18 cellular contexts compared by ENCODE assay signal in the genomic region with DNA sequence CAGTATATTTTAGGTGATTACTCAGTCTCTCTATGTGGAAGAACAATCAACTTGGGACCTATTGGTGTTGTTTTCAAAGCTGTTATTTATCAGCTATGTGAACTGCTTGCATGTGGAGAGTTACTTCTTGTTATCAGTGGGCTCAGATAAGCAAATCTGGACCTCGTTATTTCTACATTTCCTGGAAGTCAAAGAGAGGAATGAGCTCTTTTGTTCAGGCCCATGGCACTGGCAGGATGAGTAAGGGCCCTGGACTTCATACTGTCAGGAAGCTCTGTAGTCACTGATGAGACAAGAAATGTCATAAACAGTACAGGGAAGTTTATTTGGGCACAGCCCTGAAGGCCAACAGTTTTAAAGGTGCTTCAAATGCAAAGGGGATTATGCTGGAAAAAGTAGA.
DNase-seq lines count a peak whose midpoint lies in the region; ATAC-seq and TF ChIP-seq lines count a peak whose summit lies in the region.
"Had no signal": no experiment of that assay in that cellular context is flagged by ENCODE, and none has a peak within 500 bp of the region (broad histone marks: within the 10 kb centered on the region; RNA-seq: fewer than 3 reads in every experiment).

No MANE protein-coding gene starts in this region.

- no peaks in the 10 kb centered on the region for H3K36me3 ChIP-seq in GM23338 (ENCODE audit: insufficient read depth)
- no peaks in the 10 kb centered on the region for H3K36me3 ChIP-seq in endodermal cell (ENCODE audit: control insufficient read depth, insufficient read depth, low read length)
- no peaks in the 10 kb centered on the region for H3K36me3 ChIP-seq in neural progenitor cell
- H3K36me3 ChIP-seq: Peyer's patch had no signal

- H3K9me3 ChIP-seq in endodermal cell (ENCODE audit: control insufficient read depth, low read length) (no peaks in the 10 kb centered on the region), neural progenitor cell (ENCODE audit: low read depth) (no peaks in the 10 kb centered on the region)
- H3K9me3 ChIP-seq: Peyer's patch, psoas muscle had no signal

- no peaks in the 10 kb centered on the region for H3K27me3 Mint-ChIP-seq in GM23338 (ENCODE audit: insufficient read depth, low read depth, poor library complexity)
- no peaks in the 10 kb centered on the region for H3K27me3 Mint-ChIP-seq in endodermal cell (ENCODE audit: insufficient read depth)
- H3K27me3 Mint-ChIP-seq in neural progenitor cell (ENCODE audit: insufficient read depth, low read depth), result peaks cover 5% of the 10 kb centered on the region
- H3K27me3 Mint-ChIP-seq: naive B cell; stimulated activated naive CD8-positive, alpha-beta T cell treated with anti-CD3 and anti-CD28 coated beads, Interleukin-15, amount 100 ng/mL, for 72 hours had no signal

- H3K9me2 ChIP-seq in GM23338 (ENCODE audit: insufficient read depth), result peaks cover 8% of the 10 kb centered on the region; the same call in 1 of the 2 replicates

- H3K4me2 ChIP-seq in GM23338 (no peak overlapping the region), neural progenitor cell (no peak overlapping the region)

- no peak overlapping the region for H3K4me3 ChIP-seq in GM23338
- H3K4me3 ChIP-seq in endodermal cell (ENCODE audit: low read length), result no peak overlapping the region
- H3K4me3 ChIP-seq in neural progenitor cell, result no peak overlapping the region
- H3K4me3 ChIP-seq in foreskin fibroblast (ENCODE audit: low read depth in 1 of 2, low read length in 2 of 2), result no peak overlapping the region
- H3K4me3 ChIP-seq: Peyer's patch, psoas muscle had no signal

- 16 to 30% methylated on average over 1 of the region's 1 CpG for WGBS in endodermal cell (ENCODE audit: insufficient coverage in 1 of 2, insufficient read length in 1 of 2), 2 experiments

- H4K20me1 ChIP-seq in GM23338 (replicated peaks; ENCODE audit: insufficient read depth), result no peaks in the 10 kb centered on the region; the same call in 1 of the 2 replicates
- no peaks in the 10 kb centered on the region for H4K20me1 ChIP-seq in neural progenitor cell (ENCODE audit: low read depth)

- peak overlapping the region; percentile 8; the same call in 1 of the 2 replicates for H2AFZ ChIP-seq in GM23338
- H2AFZ ChIP-seq in neural progenitor cell (replicated peaks), result no peak overlapping the region

- no peak overlapping the region for H3K27ac ChIP-seq in GM23338 (ENCODE audit: low read depth)
- no peak overlapping the region for H3K27ac ChIP-seq in endodermal cell (ENCODE audit: low read depth, low read length)
- no peak overlapping the region for H3K27ac ChIP-seq in neural progenitor cell
- H3K27ac ChIP-seq: Peyer's patch, psoas muscle had no signal

- no peak for DNase-seq in GM23338 (ENCODE audit: low spot score)
- peak; percentile 70 for DNase-seq in RPMI7951 (ENCODE audit: low read depth)
- peak; percentile 61 for DNase-seq in endodermal cell
- DNase-seq in neural progenitor cell (ENCODE audit: low spot score), result peak; percentile 30
- DNase-seq in NAMALWA (ENCODE audit: low spot score), result no peak
- no peak for DNase-seq in DMS153 (lab: John Stamatoyannopoulos, UW)
- DNase-seq in foreskin fibroblast, result no peak
- DNase-seq: activated CD4-positive, CD25-positive, alpha-beta regulatory T cell; cortex of kidney; naive B cell; NCI-H2029; NCI-H526 treated with DMSO at 0.1 percent for 48 hours; Peyer's patch; psoas muscle; stimulated activated CD4-positive, alpha-beta T cell treated with anti-CD3 and anti-CD28 coated beads, Interleukin-12 subunit alpha, Interleukin-12 subunit beta, amount 100 ng/mL, for 4 hours; stimulated activated naive CD8-positive, alpha-beta T cell treated with anti-CD3 and anti-CD28 coated beads, Interleukin-15, amount 100 ng/mL, for 72 hours had no signal

- H3K79me2 ChIP-seq in GM23338 (replicated peaks; ENCODE audit: insufficient read depth) (no peaks in the 10 kb centered on the region), neural progenitor cell (ENCODE audit: low read depth) (no peaks in the 10 kb centered on the region)

- TF ChIP-seq CTCF in GM23338 (conservative IDR thresholded peaks at IDR 0.05; ENCODE audit: low read depth in 2 of 2), result no peak
- TF ChIP-seq CTCF in endodermal cell (conservative IDR thresholded peaks at IDR 0.05), result no peak
- no peak for TF ChIP-seq CTCF in neural progenitor cell (IDR thresholded peaks at IDR 0.05)
- TF ChIP-seq CTCF in foreskin fibroblast (IDR thresholded peaks at IDR 0.05; ENCODE audit: low read depth, low read length), result no peak

- H3F3A ChIP-seq in GM23338 (replicated peaks; ENCODE audit: low read depth) (no peaks in the 10 kb centered on the region), neural progenitor cell (ENCODE audit: low read depth) (no peaks in the 10 kb centered on the region)

- H3K4me3 Mint-ChIP-seq in GM23338 (no peak overlapping the region), endodermal cell (no peak overlapping the region), neural progenitor cell (no peak overlapping the region)
- H3K4me3 Mint-ChIP-seq: naive B cell; stimulated activated naive CD8-positive, alpha-beta T cell treated with anti-CD3 and anti-CD28 coated beads, Interleukin-15, amount 100 ng/mL, for 72 hours had no signal

- H3K36me3 Mint-ChIP-seq in GM23338 (ENCODE audit: low read depth) (no peaks in the 10 kb centered on the region; the same call in 2 of the 3 replicates), endodermal cell (ENCODE audit: low read depth) (no peaks in the 10 kb centered on the region), neural progenitor cell (no peaks in the 10 kb centered on the region)
- H3K36me3 Mint-ChIP-seq: naive B cell had no signal

- ATAC-seq in GM23338 (no peak), HG02970 (IDR thresholded peaks at IDR 0.05; ENCODE audit: low FRiP score, unreplicated experiment) (no peak)
- ATAC-seq: esophagus mucosa; psoas muscle; stimulated activated naive CD8-positive, alpha-beta T cell treated with anti-CD3 and anti-CD28 coated beads, Interleukin-15, amount 100 ng/mL, for 72 hours had no signal

- H3K9ac ChIP-seq in endodermal cell (ENCODE audit: extremely low read depth, low read length, poor library complexity, severe bottlenecking) (no peak overlapping the region), neural progenitor cell (no peak overlapping the region)

- H3K4me1 Mint-ChIP-seq in GM23338, result peaks cover 3% of the 10 kb centered on the region; the same call in 1 of the 3 replicates
- H3K4me1 Mint-ChIP-seq in endodermal cell, result peaks cover 16% of the 10 kb centered on the region
- no peaks in the 10 kb centered on the region for H3K4me1 Mint-ChIP-seq in neural progenitor cell
- H3K4me1 Mint-ChIP-seq: naive B cell; stimulated activated naive CD8-positive, alpha-beta T cell treated with anti-CD3 and anti-CD28 coated beads, Interleukin-15, amount 100 ng/mL, for 72 hours had no signal

- no peaks in the 10 kb centered on the region for H3K4me1 ChIP-seq in GM23338 (ENCODE audit: insufficient read depth)
- peaks cover 4% of the 10 kb centered on the region for H3K4me1 ChIP-seq in endodermal cell (ENCODE audit: control insufficient read depth, insufficient read depth, low read length)
- H3K4me1 ChIP-seq in neural progenitor cell, result no peaks in the 10 kb centered on the region
- H3K4me1 ChIP-seq: Peyer's patch, psoas muscle had no signal

- no peaks in the 10 kb centered on the region for H3K27me3 ChIP-seq in GM23338 (ENCODE audit: insufficient read depth)
- no peaks in the 10 kb centered on the region for H3K27me3 ChIP-seq in endodermal cell (ENCODE audit: control insufficient read depth, insufficient read depth, low read length, poor library complexity, severe bottlenecking)
- no peaks in the 10 kb centered on the region for H3K27me3 ChIP-seq in neural progenitor cell
- H3K27me3 ChIP-seq: Peyer's patch had no signal

- H3K9me3 Mint-ChIP-seq in GM23338 (no peaks in the 10 kb centered on the region), endodermal cell (peaks cover 6% of the 10 kb centered on the region), neural progenitor cell (peaks cover 2% of the 10 kb centered on the region)

- H3K27ac Mint-ChIP-seq in GM23338 (0 out of 2 replicates have a peak overlapping the region, but pooled peaks have one; percentile 4), endodermal cell (peak overlapping the region; percentile 67), neural progenitor cell (no peak overlapping the region)
- H3K27ac Mint-ChIP-seq: naive B cell; stimulated activated naive CD8-positive, alpha-beta T cell treated with anti-CD3 and anti-CD28 coated beads, Interleukin-15, amount 100 ng/mL, for 72 hours had no signal

TF ChIP-seq in GM23338, 12 proteins besides CTCF, POLR2A, EP300 and RAD21:
- no peak for TF ChIP-seq ZNF114 (CRISPR knock-in tag; IDR thresholded peaks at IDR 0.05)
- TF ChIP-seq, protein P1, sequence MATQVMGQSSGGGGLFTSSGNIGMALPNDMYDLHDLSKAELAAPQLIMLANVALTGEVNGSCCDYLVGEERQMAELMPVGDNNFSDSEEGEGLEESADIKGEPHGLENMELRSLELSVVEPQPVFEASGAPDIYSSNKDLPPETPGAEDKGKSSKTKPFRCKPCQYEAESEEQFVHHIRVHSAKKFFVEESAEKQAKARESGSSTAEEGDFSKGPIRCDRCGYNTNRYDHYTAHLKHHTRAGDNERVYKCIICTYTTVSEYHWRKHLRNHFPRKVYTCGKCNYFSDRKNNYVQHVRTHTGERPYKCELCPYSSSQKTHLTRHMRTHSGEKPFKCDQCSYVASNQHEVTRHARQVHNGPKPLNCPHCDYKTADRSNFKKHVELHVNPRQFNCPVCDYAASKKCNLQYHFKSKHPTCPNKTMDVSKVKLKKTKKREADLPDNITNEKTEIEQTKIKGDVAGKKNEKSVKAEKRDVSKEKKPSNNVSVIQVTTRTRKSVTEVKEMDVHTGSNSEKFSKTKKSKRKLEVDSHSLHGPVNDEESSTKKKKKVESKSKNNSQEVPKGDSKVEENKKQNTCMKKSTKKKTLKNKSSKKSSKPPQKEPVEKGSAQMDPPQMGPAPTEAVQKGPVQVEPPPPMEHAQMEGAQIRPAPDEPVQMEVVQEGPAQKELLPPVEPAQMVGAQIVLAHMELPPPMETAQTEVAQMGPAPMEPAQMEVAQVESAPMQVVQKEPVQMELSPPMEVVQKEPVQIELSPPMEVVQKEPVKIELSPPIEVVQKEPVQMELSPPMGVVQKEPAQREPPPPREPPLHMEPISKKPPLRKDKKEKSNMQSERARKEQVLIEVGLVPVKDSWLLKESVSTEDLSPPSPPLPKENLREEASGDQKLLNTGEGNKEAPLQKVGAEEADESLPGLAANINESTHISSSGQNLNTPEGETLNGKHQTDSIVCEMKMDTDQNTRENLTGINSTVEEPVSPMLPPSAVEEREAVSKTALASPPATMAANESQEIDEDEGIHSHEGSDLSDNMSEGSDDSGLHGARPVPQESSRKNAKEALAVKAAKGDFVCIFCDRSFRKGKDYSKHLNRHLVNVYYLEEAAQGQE (IDR thresholded peaks at IDR 0.05; ENCODE audit: unreplicated experiment), result no peak
- TF ChIP-seq STAT1 (IDR thresholded peaks at IDR 0.05; ENCODE audit: unreplicated experiment), result no peak
- no peak for TF ChIP-seq EZH2phosphoT487 (IDR thresholded peaks at IDR 0.05; ENCODE audit: unreplicated experiment)
- TF ChIP-seq ZNF331 (CRISPR knock-in tag; IDR thresholded peaks at IDR 0.05; ENCODE audit: low read depth), result no peak

Comparison
In these comparisons a context has a peak if more than half of its experiments do, and no peak if none do; other contexts are left out.
1. DNase-seq: peak in RPMI7951 (single experiment), endodermal cell (single experiment) and neural progenitor cell (single experiment); none in GM23338 (single experiment), NAMALWA (single experiment), DMS153 (single experiment) and foreskin fibroblast (0 of 2).